ENCODE assay signal across 17 cellular contexts in the genomic region with DNA sequence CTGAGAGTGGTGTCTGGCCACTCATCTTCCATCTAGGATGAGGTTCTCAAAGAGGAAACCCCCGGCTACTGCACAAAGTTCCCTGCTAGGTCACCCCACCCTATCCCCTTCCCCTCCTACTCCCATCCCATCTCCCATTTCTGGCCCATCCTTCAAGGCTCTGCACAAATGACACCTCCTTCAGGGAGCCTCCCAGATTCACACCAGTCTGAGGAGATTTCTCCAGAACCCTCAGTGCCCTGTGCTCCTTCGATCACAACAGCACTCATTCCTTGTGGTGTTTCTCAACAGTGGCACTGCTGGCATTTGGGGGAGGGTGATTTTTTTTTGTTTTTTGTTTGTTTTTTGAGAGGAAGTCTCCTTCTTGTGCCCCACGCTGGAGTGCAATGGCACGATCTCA.
"Had no signal": no experiment of that assay in that cellular context is flagged by ENCODE, and none has a peak within 500 bp of the region (broad histone marks: within the 10 kb centered on the region; RNA-seq: fewer than 3 reads in every experiment).

No MANE protein-coding gene starts in this region.

- ATAC-seq: activated CD8-positive, alpha-beta memory T cell treated with anti-CD3 and anti-CD28 coated beads, Interleukin-2, amount 10 ng/mL, durations not matched to agents 7 days and 5 days; left cardiac atrium; lower lobe of right lung; naive thymus-derived CD4-positive, alpha-beta T cell; psoas muscle; sciatic nerve had no signal

- DNase-seq: activated CD4-positive, CD25-positive, alpha-beta regulatory T cell; activated CD8-positive, alpha-beta memory T cell treated with anti-CD3 and anti-CD28 coated beads, Interleukin-2, amount 10 ng/mL, durations not matched to agents 7 days and 5 days; activated effector memory CD4-positive, alpha-beta T cell treated with Interleukin-2 at 50 U/mL for 16 hours; activated T-cell treated with anti-CD3 and anti-CD28 coated beads, Interleukin-2, amount 50 U/mL, for 24 hours; dorsolateral prefrontal cortex; glutamatergic neuron; immature natural killer cell; left cardiac atrium; lower lobe of right lung; naive thymus-derived CD4-positive, alpha-beta T cell; psoas muscle; stimulated activated naive CD4-positive, alpha-beta T cell treated with Interleukin-2 at 50 U/mL for 16 hours; trophoblast cell had no signal

- FAIRE-seq: TTC549 had no signal

- H3K27me3 Mint-ChIP-seq: activated CD8-positive, alpha-beta memory T cell treated with anti-CD3 and anti-CD28 coated beads, Interleukin-2, amount 10 ng/mL, durations not matched to agents 7 days and 5 days; activated naive CD8-positive, alpha-beta T cell; activated T-cell treated with anti-CD3 and anti-CD28 coated beads, Interleukin-2, amount 50 U/mL, for 24 hours; naive thymus-derived CD4-positive, alpha-beta T cell had no signal

- H3K9me3 ChIP-seq: esophagus muscularis mucosa, lower lobe of right lung, psoas muscle had no signal

- H3K9me3 Mint-ChIP-seq: activated T-cell treated with anti-CD3 and anti-CD28 coated beads, Interleukin-2, amount 50 U/mL, for 24 hours; immature natural killer cell; naive thymus-derived CD4-positive, alpha-beta T cell had no signal

- H3K4me3 ChIP-seq: esophagus muscularis mucosa, lower lobe of right lung, psoas muscle had no signal

- H3K4me3 Mint-ChIP-seq: activated CD8-positive, alpha-beta memory T cell treated with anti-CD3 and anti-CD28 coated beads, Interleukin-2, amount 10 ng/mL, durations not matched to agents 7 days and 5 days; activated T-cell treated with anti-CD3 and anti-CD28 coated beads, Interleukin-2, amount 50 U/mL, for 24 hours had no signal

- H3K27ac Mint-ChIP-seq: activated CD8-positive, alpha-beta memory T cell treated with anti-CD3 and anti-CD28 coated beads, Interleukin-2, amount 10 ng/mL, durations not matched to agents 7 days and 5 days; activated naive CD8-positive, alpha-beta T cell; activated T-cell treated with anti-CD3 and anti-CD28 coated beads, Interleukin-2, amount 50 U/mL, for 24 hours; immature natural killer cell had no signal

- H3K27ac ChIP-seq: esophagus muscularis mucosa, lower lobe of right lung, psoas muscle had no signal

- H3K27me3 ChIP-seq: dorsolateral prefrontal cortex, esophagus muscularis mucosa had no signal
